18 cellular contexts compared by ENCODE assay signal in genomic region chr2:233328922-233329321, GRCh38. TPM values are rescaled to one million over a fixed set of nuclear protein-coding genes. Genes with fewer than 3 reads are reported as not detected.
"Had no signal": no experiment of that assay in that cellular context is flagged by ENCODE, and none has a peak within 500 bp of the region (broad histone marks: within the 10 kb centered on the region; RNA-seq: fewer than 3 reads in every experiment).

No MANE protein-coding gene starts in this region.

- H3K4me3 Mint-ChIP-seq: activated CD8-positive, alpha-beta memory T cell treated with anti-CD3 and anti-CD28 coated beads, Interleukin-2, amount 10 ng/mL, durations not matched to agents 7 days and 5 days; activated naive CD8-positive, alpha-beta T cell treated with anti-CD3 and anti-CD28 coated beads, Interleukin-2, amount 10 ng/mL, durations not matched to agents 7 days and 5 days; T-helper 1 cell treated with Interleukin-12 subunit alpha and Interleukin-12 subunit beta and Interleukin-4 antibody, amounts not matched to agents 30 μg/mL and 1 μg/mL, for 36 hours had no signal

- H3K36me3 ChIP-seq: thyroid gland had no signal

- H3K4me1 ChIP-seq: thyroid gland had no signal

- DNase-seq: activated CD4-positive, alpha-beta T cell treated with anti-CD3 and anti-CD28 coated beads for 1 hour; activated CD4-positive, alpha-beta T cell treated with anti-CD3 and anti-CD28 coated beads, Interleukin-2, amount 50 U/mL, for 48 hours; activated CD8-positive, alpha-beta memory T cell treated with anti-CD3 and anti-CD28 coated beads, Interleukin-2, amount 10 ng/mL, durations not matched to agents 7 days and 5 days; activated naive CD4-positive, alpha-beta T cell; activated naive CD8-positive, alpha-beta T cell treated with anti-CD3 and anti-CD28 coated beads, Interleukin-2, amount 10 ng/mL, durations not matched to agents 7 days and 5 days; amygdala; erythroblast; hypothalamus; stimulated activated naive CD4-positive, alpha-beta T cell treated with Interleukin-2 at 50 U/mL for 16 hours; thyroid gland had no signal

- H3K27ac ChIP-seq: thyroid gland had no signal

- ATAC-seq: activated CD8-positive, alpha-beta memory T cell treated with anti-CD3 and anti-CD28 coated beads, Interleukin-2, amount 10 ng/mL, durations not matched to agents 7 days and 5 days had no signal

- H3K27me3 ChIP-seq: thyroid gland had no signal

- H3K27me3 Mint-ChIP-seq: activated CD8-positive, alpha-beta memory T cell treated with anti-CD3 and anti-CD28 coated beads, Interleukin-2, amount 10 ng/mL, durations not matched to agents 7 days and 5 days; activated naive CD8-positive, alpha-beta T cell treated with anti-CD3 and anti-CD28 coated beads, Interleukin-2, amount 10 ng/mL, durations not matched to agents 7 days and 5 days had no signal

- H3K4me3 ChIP-seq: thyroid gland had no signal

- H3K9me3 Mint-ChIP-seq: activated naive CD8-positive, alpha-beta T cell treated with anti-CD3 and anti-CD28 coated beads, Interleukin-2, amount 10 ng/mL, durations not matched to agents 7 days and 5 days had no signal

- H3K9me3 ChIP-seq: thyroid gland had no signal

- H3K27ac Mint-ChIP-seq: activated CD8-positive, alpha-beta memory T cell treated with anti-CD3 and anti-CD28 coated beads, Interleukin-2, amount 10 ng/mL, durations not matched to agents 7 days and 5 days; activated naive CD8-positive, alpha-beta T cell treated with anti-CD3 and anti-CD28 coated beads, Interleukin-2, amount 10 ng/mL, durations not matched to agents 7 days and 5 days; T-helper 1 cell treated with Interleukin-12 subunit alpha and Interleukin-12 subunit beta and Interleukin-4 antibody, amounts not matched to agents 30 μg/mL and 1 μg/mL, for 36 hours had no signal

RNA-seq across cellular contexts. Expression of gene SAG, which starts 21.3 kb away (rescaled TPM):
- total RNA-seq: cardiac septum, left lobe of liver, lung microvascular endothelial cell, myocyte, subcutaneous adipose tissue, ureter had no signal
- polyA plus RNA-seq: keratinocyte had no signal
